1 cellular context compared by ENCODE assay signal in the genomic region with DNA sequence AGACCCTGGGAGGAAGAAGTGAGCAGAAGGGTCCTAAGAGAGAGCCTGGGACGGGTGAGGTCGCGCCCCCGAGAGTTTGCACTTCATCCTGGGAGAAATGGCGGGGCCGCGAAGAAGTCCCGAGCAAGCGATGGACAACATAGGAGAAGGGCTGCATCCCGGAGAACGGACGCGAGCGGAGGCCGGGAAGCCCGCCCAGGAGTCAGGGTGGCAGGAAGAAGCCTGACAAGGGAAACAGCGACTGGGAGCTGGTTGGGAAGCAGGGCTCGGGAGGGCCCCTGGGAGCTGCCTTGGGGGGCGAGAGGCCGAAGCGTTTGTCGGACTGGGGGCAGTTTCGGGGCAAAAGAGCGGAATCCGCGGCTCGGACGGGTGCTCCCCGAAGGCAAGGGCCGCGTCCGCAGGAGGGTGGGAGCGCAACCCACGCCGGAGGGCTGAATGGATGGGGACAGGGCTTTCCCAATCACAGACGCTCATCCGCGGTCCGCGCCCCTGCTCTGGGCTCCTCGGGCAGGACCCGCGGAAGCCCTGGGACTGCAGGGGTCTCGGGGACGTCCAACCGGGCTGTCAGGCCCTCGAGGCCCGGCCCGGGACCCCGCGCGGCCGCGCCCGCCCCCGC.
TF ChIP-seq lines count a peak whose summit lies in the region.

No MANE protein-coding gene starts in this region.

TF ChIP-seq in H1, 55 proteins besides CTCF, POLR2A, EP300 and RAD21:
- TF ChIP-seq GTF2F1 (IDR thresholded peaks at IDR 0.05; ENCODE audit: borderline replicate concordance, low read depth, low read length), result no peak
- TF ChIP-seq KDM4A (IDR thresholded peaks at IDR 0.05; ENCODE audit: low read depth, low read length, severe bottlenecking), result peak; percentile 36
- 0 out of 2 replicates have a peak, but pooled peaks have one; percentile 32 for TF ChIP-seq RBBP5 (IDR thresholded peaks at IDR 0.05; ENCODE audit: borderline replicate concordance, low read depth, low read length)
